ENCODE assay signal across 1 cellular context in genomic region chr5:91379602-91380490, GRCh38.
A peak's percentile ranks its signal among the peaks of the same experiment; 100 is the strongest.
TF ChIP-seq lines count a peak whose summit lies in the region.

No MANE protein-coding gene starts in this region.

TF ChIP-seq in GM12878, 131 proteins besides CTCF, POLR2A, EP300 and RAD21 (continued from another document and continues in another):
- TF ChIP-seq SKIL (IDR thresholded peaks at IDR 0.05; ENCODE audit: low read depth, poor library complexity, severe bottlenecking) (peak; percentile 50), ZBED1 (IDR thresholded peaks at IDR 0.05; ENCODE audit: borderline replicate concordance) (0 out of 2 replicates have a peak, but pooled peaks have one; percentile 2), RELA (IDR thresholded peaks at IDR 0.05; ENCODE audit: borderline replicate concordance, partially characterized antibody) (peak; percentile 61), CHD2 (IDR thresholded peaks at IDR 0.05; ENCODE audit: borderline replicate concordance, low read depth, low read length) (0 out of 2 replicates have a peak, but pooled peaks have one; percentile 27), CEBPB (IDR thresholded peaks at IDR 0.05; ENCODE audit: borderline replicate concordance in 1 of 2, low read depth in 2 of 2, low read length in 2 of 2) (no peak), USF1 (IDR thresholded peaks at IDR 0.05; ENCODE audit: borderline replicate concordance, extremely low read length, insufficient read depth, low read depth, low read length) (no peak), CBX3 (IDR thresholded peaks at IDR 0.05; ENCODE audit: borderline replicate concordance, low read depth) (no peak), ZNF687 (IDR thresholded peaks at IDR 0.05) (peak; percentile 61), ASH2L (IDR thresholded peaks at IDR 0.05; ENCODE audit: borderline replicate concordance, low read depth) (peak; percentile 70; the same call in 1 of the 2 replicates), ZNF622 (IDR thresholded peaks at IDR 0.05) (peak; percentile 73; the same call in 1 of the 2 replicates), ATF2 (IDR thresholded peaks at IDR 0.05; ENCODE audit: low read length) (no peak), TCF12 (IDR thresholded peaks at IDR 0.05; ENCODE audit: low read depth, low read length) (peak; percentile 85; the same call in 1 of the 2 replicates), CREM (IDR thresholded peaks at IDR 0.05; ENCODE audit: low read depth) (peak; percentile 51; the same call in 1 of the 2 replicates), GATAD2B (conservative IDR thresholded peaks at IDR 0.05; ENCODE audit: low read depth) (peak; percentile 68), IRF4 (IDR thresholded peaks at IDR 0.05; ENCODE audit: low read depth, low read length) (no peak), SMAD1 (IDR thresholded peaks at IDR 0.05; ENCODE audit: low read depth, partially characterized antibody) (peak; percentile 78), HDAC2 (IDR thresholded peaks at IDR 0.05) (no peak), ATF3 (IDR thresholded peaks at IDR 0.05; ENCODE audit: borderline replicate concordance, extremely low read depth, low read depth, low read length) (no peak), POLR2AphosphoS2 (IDR thresholded peaks at IDR 0.05; ENCODE audit: low read depth, low read length) (peak; percentile 58; the same call in 1 of the 2 replicates), NBN (IDR thresholded peaks at IDR 0.05) (peak; percentile 8), DPF2 (IDR thresholded peaks at IDR 0.05) (peak; percentile 97), PAX8 (IDR thresholded peaks at IDR 0.05) (peak; percentile 88; the same call in 1 of the 2 replicates), CBFB (IDR thresholded peaks at IDR 0.05; ENCODE audit: low read depth) (no peak), IRF3 (IDR thresholded peaks at IDR 0.05) (no peak), CEBPZ (IDR thresholded peaks at IDR 0.05; ENCODE audit: low read depth, low read length) (no peak), HDGF (IDR thresholded peaks at IDR 0.05) (no peak), CREB1 (IDR thresholded peaks at IDR 0.05; ENCODE audit: low read depth) (peak; percentile 75; the same call in 1 of the 2 replicates), KAT2A (conservative IDR thresholded peaks at IDR 0.05; ENCODE audit: control insufficient read depth, low read depth, low read length) (no peak), PAX5 (IDR thresholded peaks at IDR 0.05; ENCODE audit: borderline replicate concordance, low read depth, low read length) (no peak), MEF2A (IDR thresholded peaks at IDR 0.05; ENCODE audit: insufficient read depth, low read depth, low read length) (no peak), SIN3A (IDR thresholded peaks at IDR 0.05; ENCODE audit: low read depth, low read length) (no peak), RELB (IDR thresholded peaks at IDR 0.05; ENCODE audit: low read depth) (peak; percentile 7; the same call in 1 of the 2 replicates), NR2C1 (IDR thresholded peaks at IDR 0.05) (no peak), MEF2B (IDR thresholded peaks at IDR 0.05; ENCODE audit: partially characterized antibody, poor library complexity, severe bottlenecking) (peak; percentile 58), NRF1 (conservative IDR thresholded peaks at IDR 0.05; ENCODE audit: low read depth, low read length) (no peak), SUZ12 (IDR thresholded peaks at IDR 0.05; ENCODE audit: unreplicated experiment) (no peak), E2F4 (IDR thresholded peaks at IDR 0.05; ENCODE audit: low read depth, low read length) (no peak), MYC (IDR thresholded peaks at IDR 0.05; ENCODE audit: insufficient read depth, insufficient read length, insufficient replicate concordance, low read length, severe bottlenecking) (no peak), STAT3 (IDR thresholded peaks at IDR 0.05; ENCODE audit: low read depth, low read length) (no peak), CHD1 (IDR thresholded peaks at IDR 0.05; ENCODE audit: low read depth, low read length) (peak; percentile 30; the same call in 1 of the 2 replicates), RFX5 (IDR thresholded peaks at IDR 0.05; ENCODE audit: low read depth, low read length) (no peak), NFIC (IDR thresholded peaks at IDR 0.05; ENCODE audit: low read depth, low read length) (no peak; the same call in 1 of the 2 replicates), SMARCA5 (IDR thresholded peaks at IDR 0.05) (peak; percentile 49; the same call in 1 of the 2 replicates), KDM1A (IDR thresholded peaks at IDR 0.05; ENCODE audit: borderline replicate concordance) (no peak)
